9 cellular contexts compared by ENCODE assay signal in the genomic region with DNA sequence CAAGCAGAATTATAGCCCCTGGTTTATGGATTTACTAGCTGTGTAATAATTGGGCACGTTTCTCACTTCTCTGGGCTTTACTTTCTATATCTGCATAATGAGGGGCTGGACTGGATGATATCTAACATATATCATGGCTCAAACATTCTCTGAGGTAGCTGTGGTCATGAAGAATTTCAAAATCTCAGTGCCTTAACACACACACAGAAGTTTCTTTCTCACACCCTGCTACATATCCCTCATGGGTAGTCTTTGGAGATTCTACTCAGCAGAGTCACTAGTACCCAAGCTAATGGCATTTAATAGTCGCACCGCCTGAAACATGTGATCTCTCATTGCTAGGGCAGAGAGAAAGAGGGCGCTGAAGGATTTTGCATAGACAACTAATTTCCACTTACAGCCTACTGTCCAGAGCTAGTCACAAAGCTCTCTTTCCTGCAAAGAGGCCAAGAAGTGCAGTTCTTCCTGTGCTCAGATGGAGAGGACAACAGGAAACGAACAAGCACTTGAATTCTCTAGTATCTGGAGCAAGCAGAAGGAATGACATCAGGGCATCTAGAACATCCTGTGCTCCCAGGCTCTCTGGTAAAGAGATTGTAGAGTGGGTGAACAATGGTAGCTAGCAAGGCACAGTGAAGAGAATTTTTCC.
DNase-seq lines count a peak whose midpoint lies in the region; ATAC-seq and TF ChIP-seq lines count a peak whose summit lies in the region.
"Had no signal": no experiment of that assay in that cellular context is flagged by ENCODE, and none has a peak within 500 bp of the region (broad histone marks: within the 10 kb centered on the region; RNA-seq: fewer than 3 reads in every experiment).

No MANE protein-coding gene starts in this region.

- peaks cover 9% of the 10 kb centered on the region for H3K4me1 ChIP-seq in hepatocyte (ENCODE audit: insufficient read depth)

- H3K27ac ChIP-seq in hepatocyte: peak overlapping the region; percentile 80
- H3K27ac ChIP-seq: KMS-11 had no signal

- peak overlapping the region; percentile 55 for H3K4me2 ChIP-seq in hepatocyte
- H3K4me2 ChIP-seq: KMS-11 had no signal

- H3K79me2 ChIP-seq in hepatocyte: no peaks in the 10 kb centered on the region

- no peaks in the 10 kb centered on the region for H4K20me1 ChIP-seq in hepatocyte (ENCODE audit: insufficient read depth, poor library complexity, severe bottlenecking)

- H3K36me3 ChIP-seq in hepatocyte (replicated peaks; ENCODE audit: insufficient read depth, low read depth): no peaks in the 10 kb centered on the region

- H3K27me3 ChIP-seq in hepatocyte: no peaks in the 10 kb centered on the region

- H3K4me3 ChIP-seq in hepatocyte: no peak overlapping the region
- H3K4me3 ChIP-seq in skeletal muscle cell (ENCODE audit: low read depth, low read length): no peak overlapping the region

- H3K9me3 ChIP-seq in hepatocyte (ENCODE audit: low read depth): no peaks in the 10 kb centered on the region

- no peaks in the 10 kb centered on the region for H3K9me2 ChIP-seq in hepatocyte (replicated peaks; ENCODE audit: insufficient read depth)

- WGBS in hepatocyte (ENCODE audit: low lambda C conversion rate, missing lambda C conversion rate): 66% methylated on average over 5 of the region's 5 CpGs

- H2AFZ ChIP-seq in hepatocyte: no peak overlapping the region

- no peak for ATAC-seq in HG03108 (IDR thresholded peaks at IDR 0.05; ENCODE audit: unreplicated experiment)

- peak; percentile 20 for TF ChIP-seq CTCF in hepatocyte (IDR thresholded peaks at IDR 0.05; ENCODE audit: poor library complexity)
- no peak for TF ChIP-seq CTCF in GM20000 (IDR thresholded peaks at IDR 0.05; ENCODE audit: extremely low read depth, missing control alignments)

- peak; percentile 50 for DNase-seq in GM04504 (ENCODE audit: low read depth)
- peak; percentile 89 for DNase-seq in amniotic epithelial cell (ENCODE audit: low read depth)
- peak; percentile 46 for DNase-seq in hepatocyte (ENCODE audit: low spot score)
- DNase-seq in skeletal muscle cell (ENCODE audit: low read depth): peak; percentile 92
- no peak for DNase-seq in iPS-NIHi11 (ENCODE audit: low spot score)
- no peak for DNase-seq in GM20000 (ENCODE audit: low spot score)
- no peak for DNase-seq in mesenteric fat pad (ENCODE audit: low spot score)

Comparison
In these comparisons a context has a peak if more than half of its experiments do, and no peak if none do; other contexts are left out.
1. DNase-seq: peak in GM04504 (single experiment), amniotic epithelial cell (single experiment), hepatocyte (single experiment) and skeletal muscle cell (single experiment); none in iPS-NIHi11 (single experiment), GM20000 (single experiment) and mesenteric fat pad (single experiment).